Comparison of ENCODE assay signal across 7 cellular contexts in the genomic region with DNA sequence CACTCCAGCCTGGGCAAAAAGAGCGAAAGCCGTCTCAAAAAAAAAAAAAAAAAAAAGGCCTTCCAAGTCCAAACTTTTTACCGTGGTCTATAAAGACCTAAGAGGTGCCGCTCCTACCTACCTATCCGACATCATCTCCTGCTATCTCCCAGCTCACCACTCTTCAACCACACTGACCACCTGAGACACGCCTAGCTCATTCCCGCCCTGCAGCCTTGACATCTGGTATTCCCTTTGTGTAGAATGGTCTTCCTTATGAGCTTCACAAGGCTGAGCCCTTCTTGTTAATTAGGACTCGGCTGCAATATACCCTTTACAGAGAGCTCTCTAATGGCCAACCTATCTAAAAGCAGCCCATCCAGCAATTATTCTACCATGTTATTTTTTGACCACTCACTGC. TPM values are rescaled to one million over a fixed set of nuclear protein-coding genes. Genes with fewer than 3 reads are reported as not detected.
DNase-seq lines count a peak whose midpoint lies in the region; ATAC-seq and TF ChIP-seq lines count a peak whose summit lies in the region.

No MANE protein-coding gene starts in this region.

- peak overlapping the region; percentile 99 for H3K4me3 ChIP-seq in H7 (ENCODE audit: insufficient read depth, low read depth, low read length)
- peak overlapping the region; percentile 95 for H3K4me3 ChIP-seq in SK-N-MC
- H3K4me3 ChIP-seq in foreskin fibroblast (ENCODE audit: low read depth in 1 of 2, low read length in 2 of 2), result peak overlapping the region; percentile 64 to 100
- peak overlapping the region; percentile 91 to 99 (median 97) for H3K4me3 ChIP-seq in skeletal muscle tissue (ENCODE audit: low read length in 3 of 3)

- H3K27me3 ChIP-seq in H7 (ENCODE audit: control insufficient read depth, insufficient read depth, low read length) (no peaks in the 10 kb centered on the region), skeletal muscle tissue (ENCODE audit: control insufficient read depth in 3 of 3, insufficient read depth in 3 of 3, low read length in 3 of 3) (no peaks in the 10 kb centered on the region)

- peak; percentile 43 for DNase-seq in H7
- DNase-seq in SK-N-MC (ENCODE audit: low read depth, low spot score), result no peak
- DNase-seq in foreskin fibroblast, result no peak
- no peak for DNase-seq in NCI-H526 (lab: John Stamatoyannopoulos, UW)
- DNase-seq in GM19240 (ENCODE audit: insufficient read length, low spot score), result no peak

- ATAC-seq in HG03354 (IDR thresholded peaks at IDR 0.05; ENCODE audit: poor library complexity, severe bottlenecking, unreplicated experiment), result no peak

- no peak overlapping the region for H3K27ac ChIP-seq in SK-N-MC
- H3K27ac ChIP-seq in skeletal muscle tissue (ENCODE audit: low read depth, low read length), result peak overlapping the region; percentile 71

- H3K9ac ChIP-seq in SK-N-MC (ENCODE audit: insufficient read length), result peak overlapping the region; percentile 96
- peak overlapping the region; percentile 95 to 99 (median 98) for H3K9ac ChIP-seq in skeletal muscle tissue (ENCODE audit: low read depth in 1 of 3, low read length in 3 of 3)

- TF ChIP-seq CTCF in foreskin fibroblast (IDR thresholded peaks at IDR 0.05; ENCODE audit: low read depth, low read length), result no peak

- H3K4me1 ChIP-seq in skeletal muscle tissue (ENCODE audit: control insufficient read depth in 3 of 3, insufficient read depth in 3 of 3, low read length in 3 of 3), result peaks cover 12 to 20% (median 18%) of the 10 kb centered on the region in 3 donors

- peaks cover 10% of the 10 kb centered on the region for H3K36me3 ChIP-seq in H7 (replicated peaks; ENCODE audit: control insufficient read depth, insufficient read depth, low read length)
- peaks cover 37% of the 10 kb centered on the region for H3K36me3 ChIP-seq in SK-N-MC (ENCODE audit: insufficient read depth, low read length)
- peaks cover 14 to 35% (median 33%) of the 10 kb centered on the region in 3 donors for H3K36me3 ChIP-seq in skeletal muscle tissue (ENCODE audit: control insufficient read depth in 3 of 3, insufficient read depth in 3 of 3, low read length in 3 of 3)

- H3K9me3 ChIP-seq in SK-N-MC (ENCODE audit: low read depth, low read length), result no peaks in the 10 kb centered on the region
- no peaks in the 10 kb centered on the region for H3K9me3 ChIP-seq in skeletal muscle tissue (ENCODE audit: control insufficient read depth in 3 of 3, low read length in 3 of 3)

RNA-seq across cellular contexts. Expression of gene MAGOH, which starts 0.7 kb away (rescaled TPM):
- 48.7 and 52.9 TPM in 2 replicates for total RNA-seq in H7 (2014; rRNA removed; shearing (Covaris generic))
- 33.4 TPM for total RNA-seq in skeletal muscle tissue

RNA-seq across cellular contexts. Expression of gene CZIB, which starts 17.2 kb away (rescaled TPM):
- total RNA-seq in H7 (2014; rRNA removed; shearing (Covaris generic)), result 74.1 and 94.6 TPM in 2 replicates
- total RNA-seq in skeletal muscle tissue, result 38.1 TPM

RNA-seq across cellular contexts. Expression of gene CPT2, which starts 41.0 kb away (rescaled TPM):
- 58.5 and 72.0 TPM in 2 replicates for total RNA-seq in H7 (2014; rRNA removed; shearing (Covaris generic))
- total RNA-seq in skeletal muscle tissue, result 8.9 TPM
